8 cellular contexts compared by ENCODE assay signal in the genomic region with DNA sequence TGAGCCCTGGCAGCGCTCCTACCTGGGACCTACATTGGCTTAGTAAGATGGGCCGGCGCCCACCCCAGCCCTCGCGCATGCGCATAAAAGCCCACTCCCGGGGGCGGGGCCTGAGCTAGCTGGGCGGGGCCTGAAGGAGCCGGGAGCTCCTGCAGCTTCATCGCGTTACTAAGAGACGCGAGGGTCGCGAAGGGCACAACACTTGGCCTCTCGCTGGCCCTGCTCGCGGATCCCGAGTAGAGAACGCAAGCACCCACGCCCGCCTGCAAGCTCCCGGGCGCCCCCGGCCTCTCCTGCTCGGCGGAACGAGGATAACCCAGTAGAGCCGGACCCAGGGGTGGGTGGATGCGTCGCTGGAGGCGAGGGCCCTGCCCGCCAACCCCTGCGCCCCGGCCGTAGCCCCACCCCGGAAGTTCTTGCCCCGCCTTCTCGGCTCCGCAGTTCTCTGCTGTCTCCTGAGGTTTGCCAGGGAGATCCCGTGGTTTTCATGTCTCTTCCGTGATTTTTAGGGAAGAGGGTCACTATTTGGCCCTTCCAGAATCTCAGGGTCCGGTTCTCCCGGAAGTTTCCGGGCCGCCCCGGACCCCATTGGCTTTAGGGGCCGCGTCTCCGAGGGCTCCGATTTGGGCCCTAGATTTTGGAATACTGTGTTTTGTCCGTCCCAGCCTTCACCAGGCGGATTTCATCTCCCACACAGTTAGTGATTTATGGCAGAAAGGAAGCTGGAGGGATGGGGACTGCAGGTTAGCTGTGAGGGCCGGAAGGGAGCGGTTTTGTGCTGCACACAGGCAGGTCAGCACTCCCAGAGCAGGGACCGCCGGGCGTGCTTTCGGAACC. TPM values are rescaled to one million over a fixed set of nuclear protein-coding genes. Genes with fewer than 3 reads are reported as not detected.
DNase-seq lines count a peak whose midpoint lies in the region; ATAC-seq, FAIRE-seq and TF ChIP-seq lines count a peak whose summit lies in the region.

A gene with protein sequence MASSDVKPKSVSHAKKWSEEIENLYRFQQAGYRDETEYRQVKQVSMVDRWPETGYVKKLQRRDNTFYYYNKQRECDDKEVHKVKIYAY (plus strand): TSS at position 168 of the 837 bp plus-strand sequence. CDS start 7,081 bp downstream, outside the sequence.

- H3K36me3 ChIP-seq in Caco-2 (ENCODE audit: control insufficient read depth, insufficient read depth, low read length) (no peaks in the 10 kb centered on the region), endocrine pancreas (ENCODE audit: control insufficient read depth, insufficient read depth, low read length) (no peaks in the 10 kb centered on the region)

- H3K27ac Mint-ChIP-seq in Caco-2 (ENCODE audit: unreplicated experiment): peak within 1 kb of the TSS; percentile 100

- no peaks in the 10 kb centered on the region for H3K27me3 Mint-ChIP-seq in Caco-2 (ENCODE audit: insufficient read depth, unreplicated experiment)

- BruUV-seq in Caco-2 (replicated peaks; lab: Mats Ljungman, UMichigan): no TSS peak

- ATAC-seq in GM21381 (IDR thresholded peaks at IDR 0.05; ENCODE audit: unreplicated experiment): peak; percentile 80

- DNase-seq in Caco-2 (peak; percentile 98 to 99), HTR-8/SVneo (ENCODE audit: insufficient read length, low spot score) (peak; percentile 95), NOMO-1 treated with DMSO at 0.1 percent for 48 hours (lab: John Stamatoyannopoulos, UW; ENCODE audit: unreplicated experiment) (peak; percentile 87), mesenteric fat pad (ENCODE audit: low spot score) (peak; percentile 97)
- peak; percentile 63 for DNase-seq in activated CD8-positive, alpha-beta memory T cell treated with anti-CD3 and anti-CD28 coated beads, Interleukin-2, amount 50 U/mL, for 1 hour (ENCODE audit: extremely low read depth)
- DNase-seq in stimulated activated CD8-positive, alpha-beta memory T cell treated with anti-CD3 and anti-CD28 coated beads, Interleukin-15, amount 100 ng/mL, for 1 hour (ENCODE audit: low read depth): peak; percentile 90

- CTCF ChIA-PET in Caco-2 (lab: Charles Lee): interaction anchor here (0.6 to 1.4 kb wide), 4 partner anchors 12 to 121 kb away, joined by 3 to 6 read pairs (median 4); a partner anchor contains a TSS

- peaks cover 9% of the 10 kb centered on the region for H3K4me1 ChIP-seq in Caco-2
- no peaks in the 10 kb centered on the region for H3K4me1 ChIP-seq in endocrine pancreas (ENCODE audit: control insufficient read depth, insufficient read depth, low read length)

- peak within 1 kb of the TSS; percentile 81 for H3K9ac ChIP-seq in endocrine pancreas (ENCODE audit: control insufficient read depth, insufficient read depth, low read length)

- H3K4me3 Mint-ChIP-seq in Caco-2 (ENCODE audit: unreplicated experiment): peak within 1 kb of the TSS; percentile 99

- peaks cover 6% of the 10 kb centered on the region for H3K4me1 Mint-ChIP-seq in Caco-2 (ENCODE audit: low read depth, unreplicated experiment)

- no peak for TF ChIP-seq CTCF in Caco-2 (IDR thresholded peaks at IDR 0.05; ENCODE audit: insufficient read depth in 1 of 2, low read depth in 1 of 2, low read length in 1 of 2, severe bottlenecking in 1 of 2, unreplicated experiment in 1 of 2)

- H3K27me3 ChIP-seq in Caco-2 (replicated peaks; ENCODE audit: control insufficient read depth, insufficient read depth, low read length): no peaks in the 10 kb centered on the region
- no peaks in the 10 kb centered on the region for H3K27me3 ChIP-seq in endocrine pancreas (ENCODE audit: control insufficient read depth, insufficient read depth, low read length)

- H3K9me3 Mint-ChIP-seq in Caco-2 (ENCODE audit: unreplicated experiment): no peaks in the 10 kb centered on the region

- peaks cover 23% of the 10 kb centered on the region for H3K36me3 Mint-ChIP-seq in Caco-2 (ENCODE audit: insufficient read depth, unreplicated experiment)

- intact Hi-C loops in Caco-2 (cut with micrococcal nuclease; ENCODE audit: unreplicated experiment): loop anchor here (1.0 to 10.0 kb wide), 3 partner anchors 81 to 385 kb away; a partner anchor contains a TSS

- H3K9me3 ChIP-seq in Caco-2 (no peaks in the 10 kb centered on the region), endocrine pancreas (ENCODE audit: control insufficient read depth, low read length) (no peaks in the 10 kb centered on the region)

- peak within 1 kb of the TSS; percentile 62 for H3K4me3 ChIP-seq in Caco-2 (ENCODE audit: low read depth, low read length)
- H3K4me3 ChIP-seq in endocrine pancreas (ENCODE audit: control insufficient read depth, insufficient read depth, low read length): peak within 1 kb of the TSS; percentile 89

- FAIRE-seq in HTR-8/SVneo (lab: Jason Lieb, UNC): no peak

- POLR2A ChIA-PET in Caco-2 (lab: Charles Lee): interaction anchor here (0.5 to 2.1 kb wide), 11 partner anchors 81 to 774 kb away, joined by 3 to 22 read pairs (median 6); a partner anchor contains a TSS

RNA-seq across cellular contexts. Expression of the gene that starts here (rescaled TPM):
- not detected in 2 replicates for total RNA-seq in Caco-2 (2022)
- not detected for total RNA-seq in mesenteric fat pad

Comparison
In these comparisons a context has a peak if more than half of its experiments do, and no peak if none do; other contexts are left out.
1. Peak in every context shown above with its lines: DNase-seq, ATAC-seq and H3K4me3 ChIP-seq.
2. Peak in DNase-seq and H3K4me3 ChIP-seq in Caco-2; RNA of the gene not detected or under 1 TPM.
3. Peak in DNase-seq in mesenteric fat pad; RNA of the gene not detected or under 1 TPM.